Comparison of ENCODE assay signal across 16 cellular contexts in genomic region chrX:16067886-16068515, GRCh38. TPM values are rescaled to one million over a fixed set of nuclear protein-coding genes. Genes with fewer than 3 reads are reported as not detected.
A peak's percentile ranks its signal among the peaks of the same experiment; 100 is the strongest.
DNase-seq lines count a peak whose midpoint lies in the region; ATAC-seq, FAIRE-seq and TF ChIP-seq lines count a peak whose summit lies in the region.
"Had no signal": no experiment of that assay in that cellular context is flagged by ENCODE, and none has a peak within 500 bp of the region (broad histone marks: within the 10 kb centered on the region; RNA-seq: fewer than 3 reads in every experiment).

No MANE protein-coding gene starts in this region.

- no peak overlapping the region for H3K9ac ChIP-seq in MM.1S (ENCODE audit: low read length)

- no peak overlapping the region for H3K4me3 ChIP-seq in MM.1S (ENCODE audit: low read length)

- no peaks in the 10 kb centered on the region for H3K9me3 ChIP-seq in MM.1S (replicated peaks; ENCODE audit: insufficient read depth, low read length)

- no peak overlapping the region for H3K4me3 Mint-ChIP-seq in natural killer cell treated with Interleukin-12 subunit alpha and Interleukin-12 subunit beta and Interleukin-15 and Interleukin-18, amount 100 ng/mL, for 72 hours
- H3K4me3 Mint-ChIP-seq: stimulated activated naive CD8-positive, alpha-beta T cell treated with anti-CD3 and anti-CD28 coated beads, Interleukin-15, Interleukin-2, amounts not matched to agents 100 ng/mL and 50 ng/mL, for 24 hours had no signal

- no peaks in the 10 kb centered on the region for H4K20me1 ChIP-seq in MM.1S (ENCODE audit: insufficient read depth, low read length)

- no peaks in the 10 kb centered on the region for H3K9me3 Mint-ChIP-seq in natural killer cell treated with Interleukin-12 subunit alpha and Interleukin-12 subunit beta and Interleukin-15 and Interleukin-18, amount 100 ng/mL, for 72 hours
- H3K9me3 Mint-ChIP-seq: stimulated activated naive CD8-positive, alpha-beta T cell treated with anti-CD3 and anti-CD28 coated beads, Interleukin-15, Interleukin-2, amounts not matched to agents 100 ng/mL and 50 ng/mL, for 24 hours had no signal

- no peak for TF ChIP-seq CTCF in MM.1S (IDR thresholded peaks at IDR 0.05; ENCODE audit: low read length)

- no peak overlapping the region for H3K27ac Mint-ChIP-seq in natural killer cell treated with Interleukin-12 subunit alpha and Interleukin-12 subunit beta and Interleukin-15 and Interleukin-18, amount 100 ng/mL, for 72 hours
- H3K27ac Mint-ChIP-seq: stimulated activated naive CD8-positive, alpha-beta T cell treated with anti-CD3 and anti-CD28 coated beads, Interleukin-15, Interleukin-2, amounts not matched to agents 100 ng/mL and 50 ng/mL, for 24 hours had no signal

- H2AFZ ChIP-seq in MM.1S (ENCODE audit: low read length) = no peak overlapping the region

- no peaks in the 10 kb centered on the region for H3K79me2 ChIP-seq in MM.1S (ENCODE audit: low read length)

- no peaks in the 10 kb centered on the region for H3K36me3 Mint-ChIP-seq in natural killer cell treated with Interleukin-12 subunit alpha and Interleukin-12 subunit beta and Interleukin-15 and Interleukin-18, amount 100 ng/mL, for 72 hours

- peak; percentile 6 for DNase-seq in MM.1S
- DNase-seq in frontal cortex (ENCODE audit: low spot score in 2 of 2) = no peak
- DNase-seq in SIG-M5 treated with dmso at 0.1 percent for 504 hours (lab: John Stamatoyannopoulos, UW; ENCODE audit: unreplicated experiment) = no peak
- no peak for DNase-seq in natural killer cell treated with Interleukin-12 subunit alpha and Interleukin-12 subunit beta and Interleukin-15 and Interleukin-18, amount 100 ng/mL, for 72 hours (ENCODE audit: low spot score)
- no peak for DNase-seq in middle frontal gyrus (ENCODE audit: extremely low spot score, low spot score)
- DNase-seq: NCI-H1092 treated with DMSO at 0.1 percent for 48 hours; NCI-H510A treated with DMSO at 0.1 percent for 48 hours; right cardiac atrium; stimulated activated CD4-positive, alpha-beta T cell treated with anti-CD3 and anti-CD28 coated beads, Interleukin-4, amount 100 ng/mL, for 4 hours; T-helper 9 cell had no signal

- H3K27ac ChIP-seq in MM.1S (ENCODE audit: low read length) = no peak overlapping the region
- H3K27ac ChIP-seq: RWPE1 had no signal

- ATAC-seq in GM18498 (IDR thresholded peaks at IDR 0.05; ENCODE audit: unreplicated experiment) (peak; percentile 82), GM19452 (IDR thresholded peaks at IDR 0.05; ENCODE audit: unreplicated experiment) (peak; percentile 76), HG02870 (IDR thresholded peaks at IDR 0.05; ENCODE audit: unreplicated experiment) (peak; percentile 81)
- ATAC-seq in natural killer cell treated with Interleukin-12 subunit alpha and Interleukin-12 subunit beta and Interleukin-15 and Interleukin-18, amount 100 ng/mL, for 72 hours = no peak
- ATAC-seq: right cardiac atrium had no signal

- H3K4me1 ChIP-seq in MM.1S (ENCODE audit: low read length) = 0 out of 2 replicates have a peak, but pooled peaks cover 4% of the 10 kb centered on the region

- peaks cover 9 to 25% of the 10 kb centered on the region in 2 donors for H3K27me3 Mint-ChIP-seq in natural killer cell treated with Interleukin-12 subunit alpha and Interleukin-12 subunit beta and Interleukin-15 and Interleukin-18, amount 100 ng/mL, for 72 hours

- H3K36me3 ChIP-seq in MM.1S (replicated peaks; ENCODE audit: insufficient read depth, low read length) = no peaks in the 10 kb centered on the region

- no peaks in the 10 kb centered on the region for H3F3A ChIP-seq in MM.1S (ENCODE audit: insufficient read depth, low read length)

- H3K4me2 ChIP-seq in MM.1S (ENCODE audit: low read depth, low read length) = no peak overlapping the region

- no peaks in the 10 kb centered on the region for H3K27me3 ChIP-seq in MM.1S (replicated peaks; ENCODE audit: insufficient read depth, low read length)

- H3K9me2 ChIP-seq in MM.1S (replicated peaks; ENCODE audit: insufficient read depth, low read length) = no peaks in the 10 kb centered on the region

- H3K4me1 Mint-ChIP-seq in natural killer cell treated with Interleukin-12 subunit alpha and Interleukin-12 subunit beta and Interleukin-15 and Interleukin-18, amount 100 ng/mL, for 72 hours (ENCODE audit: low read depth in 2 of 2) = no peaks in the 10 kb centered on the region

- FAIRE-seq in frontal cortex (lab: Jason Lieb, UNC) = no peak
- FAIRE-seq: HTR-8/SVneo had no signal

RNA-seq across cellular contexts. Expression of gene GRPR, which starts 55.4 kb away (rescaled TPM):
- total RNA-seq in frontal cortex = 0.41 TPM
- total RNA-seq in natural killer cell treated with Interleukin-12 subunit alpha and Interleukin-12 subunit beta and Interleukin-15 and Interleukin-18, amount 100 ng/mL, for 72 hours = under 1 TPM in 1 of 2 donors, not detected in 1; 0.38 TPM

Comparison
In these comparisons a context has a peak if more than half of its experiments do, and no peak if none do; other contexts are left out.
1. ATAC-seq: peak in GM18498 (single experiment), GM19452 (single experiment) and HG02870 (single experiment); none in natural killer cell treated with Interleukin-12 subunit alpha and Interleukin-12 subunit beta and Interleukin-15 and Interleukin-18, amount 100 ng/mL, for 72 hours (0 of 2).